ENCODE assay signal across 15 cellular contexts in the genomic region with DNA sequence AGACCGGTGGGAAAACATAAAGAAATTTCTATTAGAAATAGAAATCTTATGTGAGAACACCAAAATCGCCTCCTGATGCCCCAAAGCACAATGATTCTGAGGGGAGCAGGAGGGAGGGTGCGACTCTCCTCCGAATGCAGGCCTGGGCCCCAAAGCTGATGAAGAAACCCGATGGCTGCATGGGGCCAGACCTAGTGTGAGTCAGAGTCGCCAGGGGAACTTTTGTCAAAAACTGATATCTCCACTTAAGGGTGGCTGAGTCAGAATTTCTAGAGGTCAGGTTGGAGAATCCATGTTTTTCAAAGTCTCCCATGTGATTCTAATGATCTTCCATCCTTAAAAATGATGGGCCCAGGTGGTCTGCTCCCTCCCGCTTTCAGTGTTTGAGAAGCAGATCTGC.
DNase-seq lines count a peak whose midpoint lies in the region.
"Had no signal": no experiment of that assay in that cellular context is flagged by ENCODE, and none has a peak within 500 bp of the region (broad histone marks: within the 10 kb centered on the region; RNA-seq: fewer than 3 reads in every experiment).

No MANE protein-coding gene starts in this region.

- in situ Hi-C loops in G401 (cut with HindIII; ENCODE audit: low sequenced_read_pairs) (no loop called here), ACHN (cut with HindIII; ENCODE audit: low pct_ligation_motif_present, low pct_unique_long_range_greater_than_20kb, low sequenced_read_pairs) (no loop called here)

- no peaks in the 10 kb centered on the region for H3K27me3 ChIP-seq in adipocyte (replicated peaks; ENCODE audit: control insufficient read depth, insufficient read depth, low read length)
- H3K27me3 ChIP-seq: ovary, spleen, uterus had no signal

- intact Hi-C loops in activated CD4-positive, alpha-beta T cell treated with anti-CD3 and anti-CD28 coated beads, Interleukin-2, amount 10 ng/mL, durations not matched to agents 24 days and 14 days (cut with micrococcal nuclease): loop anchor here (5.0 kb wide), 1 partner anchor 34 kb away; no protein-coding TSS in a partner anchor

- no peaks in the 10 kb centered on the region for H3K9me3 Mint-ChIP-seq in activated CD4-positive, alpha-beta T cell treated with anti-CD3 and anti-CD28 coated beads, Interleukin-2, amount 10 ng/mL, durations not matched to agents 24 days and 14 days
- H3K9me3 Mint-ChIP-seq: activated naive CD8-positive, alpha-beta T cell treated with anti-CD3 and anti-CD28 coated beads, Interleukin-2, amount 10 ng/mL, durations not matched to agents 7 days and 5 days; IgD-negative memory B cell had no signal

- H3K27ac Mint-ChIP-seq in activated CD4-positive, alpha-beta T cell treated with anti-CD3 and anti-CD28 coated beads, Interleukin-2, amount 10 ng/mL, durations not matched to agents 24 days and 14 days: peak overlapping the region; percentile 57
- H3K27ac Mint-ChIP-seq: activated naive CD8-positive, alpha-beta T cell treated with anti-CD3 and anti-CD28 coated beads, Interleukin-2, amount 10 ng/mL, durations not matched to agents 7 days and 5 days had no signal

- H3K36me3 ChIP-seq in adipocyte (ENCODE audit: control insufficient read depth, insufficient read depth, low read length, severe bottlenecking): no peaks in the 10 kb centered on the region
- H3K36me3 ChIP-seq: ovary, spleen, uterus had no signal

- H3K27me3 Mint-ChIP-seq in activated CD4-positive, alpha-beta T cell treated with anti-CD3 and anti-CD28 coated beads, Interleukin-2, amount 10 ng/mL, durations not matched to agents 24 days and 14 days: no peaks in the 10 kb centered on the region
- H3K27me3 Mint-ChIP-seq: activated naive CD8-positive, alpha-beta T cell treated with anti-CD3 and anti-CD28 coated beads, Interleukin-2, amount 10 ng/mL, durations not matched to agents 7 days and 5 days; IgD-negative memory B cell had no signal

- H3K36me3 Mint-ChIP-seq in activated CD4-positive, alpha-beta T cell treated with anti-CD3 and anti-CD28 coated beads, Interleukin-2, amount 10 ng/mL, durations not matched to agents 24 days and 14 days (ENCODE audit: low read depth): peaks cover 29% of the 10 kb centered on the region

- H3K4me3 Mint-ChIP-seq in activated CD4-positive, alpha-beta T cell treated with anti-CD3 and anti-CD28 coated beads, Interleukin-2, amount 10 ng/mL, durations not matched to agents 24 days and 14 days: no peak overlapping the region
- H3K4me3 Mint-ChIP-seq: activated naive CD8-positive, alpha-beta T cell treated with anti-CD3 and anti-CD28 coated beads, Interleukin-2, amount 10 ng/mL, durations not matched to agents 7 days and 5 days had no signal

- DNase-seq in activated CD4-positive, alpha-beta T cell treated with anti-CD3 and anti-CD28 coated beads, Interleukin-2, amount 10 ng/mL, durations not matched to agents 24 days and 14 days: no peak
- no peak for DNase-seq in activated CD4-positive, alpha-beta T cell treated with anti-CD3 and anti-CD28 coated beads, Interleukin-2, amount 50 U/mL, for 1 hour
- DNase-seq in NOMO-1 treated with DMSO at 0.1 percent for 48 hours (lab: John Stamatoyannopoulos, UW; ENCODE audit: unreplicated experiment) (peak; percentile 56), adipocyte (ENCODE audit: low read depth) (peak; percentile 1), 8988T (no peak), G401 (ENCODE audit: low spot score) (no peak), ACHN (no peak)
- DNase-seq in stimulated activated CD4-positive, alpha-beta T cell treated with anti-CD3 and anti-CD28 coated beads, Interleukin-4, amount 100 ng/mL, for 24 hours: peak; percentile 43
- DNase-seq: activated naive CD8-positive, alpha-beta T cell treated with anti-CD3 and anti-CD28 coated beads, Interleukin-2, amount 10 ng/mL, durations not matched to agents 7 days and 5 days; NCI-H1694; NCI-H774; ovary; spleen; uterus had no signal

- no peaks in the 10 kb centered on the region for H3K9me3 ChIP-seq in adipocyte (ENCODE audit: control insufficient read depth, low read length)
- H3K9me3 ChIP-seq: ovary, spleen, uterus had no signal

- no peaks in the 10 kb centered on the region for H3K4me1 ChIP-seq in adipocyte (ENCODE audit: control insufficient read depth, insufficient read depth, low read length)
- H3K4me1 ChIP-seq: uterus had no signal

- no peak overlapping the region for H3K4me3 ChIP-seq in adipocyte (ENCODE audit: low read length)
- H3K4me3 ChIP-seq: ovary, spleen, uterus had no signal

- peaks cover 48% of the 10 kb centered on the region for H3K4me1 Mint-ChIP-seq in activated CD4-positive, alpha-beta T cell treated with anti-CD3 and anti-CD28 coated beads, Interleukin-2, amount 10 ng/mL, durations not matched to agents 24 days and 14 days

- no peak overlapping the region for H3K9ac ChIP-seq in adipocyte (ENCODE audit: low read length)

Comparison
In these comparisons a context has a peak if more than half of its experiments do, and no peak if none do; other contexts are left out.
1. DNase-seq: peak in NOMO-1 treated with DMSO at 0.1 percent for 48 hours (single experiment), adipocyte (single experiment) and stimulated activated CD4-positive, alpha-beta T cell treated with anti-CD3 and anti-CD28 coated beads, Interleukin-4, amount 100 ng/mL, for 24 hours (single experiment); none in activated CD4-positive, alpha-beta T cell treated with anti-CD3 and anti-CD28 coated beads, Interleukin-2, amount 10 ng/mL, durations not matched to agents 24 days and 14 days (single experiment), activated CD4-positive, alpha-beta T cell treated with anti-CD3 and anti-CD28 coated beads, Interleukin-2, amount 50 U/mL, for 1 hour (single experiment), 8988T (single experiment), G401 (single experiment) and ACHN (single experiment).